18 cellular contexts compared by ENCODE assay signal in the genomic region with DNA sequence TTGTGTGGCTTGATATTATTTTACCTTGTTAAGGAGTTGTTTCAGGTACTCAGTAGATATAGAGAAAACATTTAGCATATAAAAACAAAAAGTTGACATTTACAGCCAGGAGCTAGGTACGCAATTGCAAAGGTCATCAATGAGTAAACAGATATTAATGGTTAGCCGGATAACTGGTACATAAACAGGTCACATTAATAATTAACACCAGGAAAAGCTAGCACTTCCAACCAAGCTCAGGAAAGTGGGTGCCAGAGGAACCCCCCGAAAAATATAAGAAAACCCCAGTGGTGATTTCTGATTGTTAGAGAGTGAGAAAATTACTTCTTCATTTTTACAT.
DNase-seq lines count a peak whose midpoint lies in the region; ATAC-seq and TF ChIP-seq lines count a peak whose summit lies in the region.
"Had no signal": no experiment of that assay in that cellular context is flagged by ENCODE, and none has a peak within 500 bp of the region (broad histone marks: within the 10 kb centered on the region; RNA-seq: fewer than 3 reads in every experiment).

No MANE protein-coding gene starts in this region.

- H3K4me1 ChIP-seq in GM23338 (ENCODE audit: insufficient read depth) (peaks cover 35% of the 10 kb centered on the region), neural progenitor cell (peaks cover 52% of the 10 kb centered on the region)

- H3K4me1 Mint-ChIP-seq in GM23338 (peaks cover 44% of the 10 kb centered on the region), neural progenitor cell (peaks cover 53% of the 10 kb centered on the region), type B pancreatic cell (ENCODE audit: unreplicated experiment) (peaks cover 77% of the 10 kb centered on the region)

- H3K4me2 ChIP-seq in GM23338 (peak overlapping the region; percentile 54; the same call in 1 of the 2 replicates), neural progenitor cell (peak overlapping the region; percentile 42)

- H3K79me2 ChIP-seq in GM23338 (replicated peaks; ENCODE audit: insufficient read depth) (no peaks in the 10 kb centered on the region), neural progenitor cell (ENCODE audit: low read depth) (no peaks in the 10 kb centered on the region)

- H3K4me3 Mint-ChIP-seq in GM23338 (no peak overlapping the region), neural progenitor cell (no peak overlapping the region), type B pancreatic cell (peak overlapping the region; percentile 9)

- H3K27me3 Mint-ChIP-seq in GM23338 (ENCODE audit: insufficient read depth, low read depth, poor library complexity), result peaks cover 3% of the 10 kb centered on the region
- H3K27me3 Mint-ChIP-seq in neural progenitor cell (ENCODE audit: insufficient read depth, low read depth), result peaks cover 4% of the 10 kb centered on the region
- H3K27me3 Mint-ChIP-seq in type B pancreatic cell, result no peaks in the 10 kb centered on the region

- H3K9me3 Mint-ChIP-seq in GM23338 (no peaks in the 10 kb centered on the region), neural progenitor cell (no peaks in the 10 kb centered on the region), type B pancreatic cell (no peaks in the 10 kb centered on the region)

- TF ChIP-seq CTCF in GM23338 (conservative IDR thresholded peaks at IDR 0.05; ENCODE audit: low read depth in 2 of 2) (no peak), neural progenitor cell (IDR thresholded peaks at IDR 0.05) (no peak), type B pancreatic cell (conservative IDR thresholded peaks at IDR 0.05) (no peak), WERI-Rb-1 (IDR thresholded peaks at IDR 0.05; ENCODE audit: low read depth, low read length) (no peak)

- no peak for DNase-seq in GM23338 (ENCODE audit: low spot score)
- DNase-seq in kidney tubule cell (ENCODE audit: low spot score), result peak; percentile 19
- no peak for DNase-seq in neural progenitor cell (ENCODE audit: low spot score)
- no peak for DNase-seq in type B pancreatic cell (ENCODE audit: extremely low spot score, unreplicated experiment)
- DNase-seq in amniotic stem cell (lab: John Stamatoyannopoulos, UW), result no peak
- no peak for DNase-seq in NCI-H187 (lab: John Stamatoyannopoulos, UW)
- no peak for DNase-seq in WERI-Rb-1
- DNase-seq: AML-193, GM23248, KBM-7, NCI-H1105 treated with DMSO at 0.1 percent for 48 hours, NCI-H1694, NCI-H226, NCI-H524 treated with DMSO at 0.1 percent for 48 hours, SHP77 had no signal

- no peaks in the 10 kb centered on the region for H3K9me3 ChIP-seq in neural progenitor cell (ENCODE audit: low read depth)
- H3K9me3 ChIP-seq in WERI-Rb-1 (ENCODE audit: severe bottlenecking), result no peaks in the 10 kb centered on the region

- H3K27ac ChIP-seq in GM23338 (ENCODE audit: low read depth) (no peak overlapping the region), neural progenitor cell (peak overlapping the region; percentile 67), WERI-Rb-1 (no peak overlapping the region)
- H3K27ac ChIP-seq: GM23248, SK-N-MC had no signal

- H3K9ac ChIP-seq in neural progenitor cell, result no peak overlapping the region
- H3K9ac ChIP-seq: GM23248 had no signal

- H4K20me1 ChIP-seq in GM23338 (replicated peaks; ENCODE audit: insufficient read depth) (no peaks in the 10 kb centered on the region), neural progenitor cell (ENCODE audit: low read depth) (no peaks in the 10 kb centered on the region)

- no peak overlapping the region for H3K4me3 ChIP-seq in GM23338
- no peak overlapping the region for H3K4me3 ChIP-seq in neural progenitor cell
- no peak overlapping the region for H3K4me3 ChIP-seq in WERI-Rb-1 (ENCODE audit: low read depth, low read length)
- H3K4me3 ChIP-seq: GM23248, SK-N-MC had no signal

- no peak for ATAC-seq in GM23338
- no peak for ATAC-seq in GM18520 (IDR thresholded peaks at IDR 0.05; ENCODE audit: unreplicated experiment)
- ATAC-seq: HCT116 had no signal

- H3K36me3 ChIP-seq in GM23338 (ENCODE audit: insufficient read depth) (no peaks in the 10 kb centered on the region), neural progenitor cell (no peaks in the 10 kb centered on the region), WERI-Rb-1 (no peaks in the 10 kb centered on the region)

- H3K27me3 ChIP-seq in GM23338 (ENCODE audit: insufficient read depth) (no peaks in the 10 kb centered on the region), neural progenitor cell (no peaks in the 10 kb centered on the region), WERI-Rb-1 (ENCODE audit: insufficient read depth, low read depth, severe bottlenecking) (peaks cover 3% of the 10 kb centered on the region)

- H3F3A ChIP-seq in GM23338 (replicated peaks; ENCODE audit: low read depth) (no peaks in the 10 kb centered on the region), neural progenitor cell (ENCODE audit: low read depth) (peaks cover 25% of the 10 kb centered on the region)

- H3K36me3 Mint-ChIP-seq in GM23338 (ENCODE audit: low read depth) (no peaks in the 10 kb centered on the region), neural progenitor cell (peaks cover 2% of the 10 kb centered on the region), type B pancreatic cell (peaks cover 3% of the 10 kb centered on the region)

- H3K9me2 ChIP-seq in GM23338 (ENCODE audit: insufficient read depth), result no peaks in the 10 kb centered on the region

- H3K27ac Mint-ChIP-seq in GM23338 (no peak overlapping the region), neural progenitor cell (no peak overlapping the region), type B pancreatic cell (peak overlapping the region; percentile 64)

- H2AFZ ChIP-seq in GM23338, result no peak overlapping the region
- no peak overlapping the region for H2AFZ ChIP-seq in neural progenitor cell (replicated peaks)
- H2AFZ ChIP-seq: GM23248 had no signal

TF ChIP-seq in GM23338, 12 proteins besides CTCF, POLR2A, EP300 and RAD21 (continues in another document):
- TF ChIP-seq ZNF114 (CRISPR knock-in tag; IDR thresholded peaks at IDR 0.05) (no peak), EZH2 (IDR thresholded peaks at IDR 0.05; ENCODE audit: low read depth, unreplicated experiment) (no peak), REST (IDR thresholded peaks at IDR 0.05; ENCODE audit: unreplicated experiment) (no peak)
